Comparison of ENCODE assay signal across 13 cellular contexts in the genomic region with DNA sequence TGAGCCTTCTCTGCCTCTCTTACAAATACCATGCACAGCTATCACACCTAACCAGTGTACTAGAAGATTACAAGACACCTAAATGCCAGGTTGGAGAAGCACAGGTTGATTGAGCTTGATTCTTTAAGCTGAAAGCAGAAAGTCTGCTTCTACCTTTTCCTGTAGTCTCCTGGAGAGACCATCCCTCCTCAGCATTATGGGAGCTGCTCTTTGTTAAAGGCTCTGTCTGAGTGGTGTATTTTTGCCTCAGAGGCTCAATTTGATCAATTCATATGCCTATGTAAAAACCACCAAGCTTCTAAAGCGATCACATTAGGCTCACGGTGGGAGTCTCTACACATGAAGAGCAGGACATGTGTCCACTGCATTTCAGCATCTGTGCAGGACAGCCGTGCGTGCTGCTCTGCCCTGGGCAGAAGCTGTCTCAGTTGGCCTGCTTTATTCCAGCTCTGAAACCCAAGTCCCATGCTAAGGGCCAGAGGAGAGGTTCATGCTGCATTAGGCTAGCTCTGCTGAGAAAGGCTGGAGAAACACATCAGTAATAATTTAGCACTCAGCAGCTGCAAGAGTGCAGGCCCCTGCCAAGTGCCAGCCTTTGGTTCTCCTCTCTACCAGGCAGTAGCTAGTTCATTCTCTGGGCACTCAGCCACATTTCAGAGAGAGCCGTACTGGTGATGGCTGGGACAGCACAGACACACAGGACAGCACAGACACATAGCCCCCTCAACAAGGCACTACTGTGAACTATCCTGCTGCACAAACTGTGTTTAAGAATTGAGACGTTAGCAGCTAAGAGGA. TPM values are rescaled to one million over a fixed set of nuclear protein-coding genes. Genes with fewer than 3 reads are reported as not detected.
DNase-seq lines count a peak whose midpoint lies in the region; ATAC-seq and TF ChIP-seq lines count a peak whose summit lies in the region.
"Had no signal": no experiment of that assay in that cellular context is flagged by ENCODE, and none has a peak within 500 bp of the region (broad histone marks: within the 10 kb centered on the region; RNA-seq: fewer than 3 reads in every experiment).

No MANE protein-coding gene starts in this region.

- no peak overlapping the region for H3K27ac ChIP-seq in A673 (ENCODE audit: low read depth, low read length, poor library complexity, severe bottlenecking)
- no peak overlapping the region for H3K27ac ChIP-seq in foreskin keratinocyte
- no peak overlapping the region for H3K27ac ChIP-seq in CD8-positive, alpha-beta memory T cell (ENCODE audit: low read depth, low read length)

- H3K27me3 ChIP-seq in A673 (replicated peaks; ENCODE audit: insufficient read depth, low read depth, low read length, poor library complexity) (no peaks in the 10 kb centered on the region), foreskin keratinocyte (no peaks in the 10 kb centered on the region)
- H3K27me3 ChIP-seq in CD8-positive, alpha-beta memory T cell (ENCODE audit: insufficient read depth, low read length, poor library complexity, severe bottlenecking), result no peaks in the 10 kb centered on the region

- peaks cover 0 to 2% (median 0%) of the 10 kb centered on the region in 3 donors for H3K36me3 Mint-ChIP-seq in CD8-positive, alpha-beta memory T cell

- DNase-seq in A673 (ENCODE audit: low spot score), result peak; percentile 20
- peak; percentile 90 for DNase-seq in NCI-H1694 (lab: John Stamatoyannopoulos, UW)
- DNase-seq in astrocyte of the hippocampus (ENCODE audit: low read depth, low spot score), result peak; percentile 77
- DNase-seq in midbrain (lab: John Stamatoyannopoulos, UW), result peak; percentile 93
- DNase-seq in T1000 (lab: John Stamatoyannopoulos, UW), result no peak
- DNase-seq in foreskin keratinocyte, result no peak
- no peak for DNase-seq in CD8-positive, alpha-beta memory T cell
- DNase-seq: kidney glomerular epithelial cell, NCI-H510A, trophoblast cell had no signal

- no peaks in the 10 kb centered on the region for H3K9me3 Mint-ChIP-seq in CD8-positive, alpha-beta memory T cell
- H3K9me3 Mint-ChIP-seq: activated T-helper 2 cell treated with anti-CD3 and anti-CD28 coated beads, Interferon-gamma antibody, Interleukin-2, Interleukin-4, amounts not matched to agents 10 μg/mL and 5 μg/mL and 100 μg/mL, durations not matched to agents 14 hours and 24 hours and 36 hours had no signal

- intact Hi-C loops in A673 (cut with micrococcal nuclease; ENCODE audit: unreplicated experiment), result no loop called here

- no peaks in the 10 kb centered on the region for H3K4me1 ChIP-seq in A673 (ENCODE audit: insufficient read depth, low read length, poor library complexity, severe bottlenecking)
- no peaks in the 10 kb centered on the region for H3K4me1 ChIP-seq in foreskin keratinocyte
- no peaks in the 10 kb centered on the region for H3K4me1 ChIP-seq in CD8-positive, alpha-beta memory T cell (ENCODE audit: insufficient read depth, low read length)

- ATAC-seq in GM18511 (IDR thresholded peaks at IDR 0.05; ENCODE audit: unreplicated experiment), result no peak
- ATAC-seq in foreskin keratinocyte, result no peak
- ATAC-seq: GM12878 had no signal

- CTCF ChIA-PET in A673 (lab: Charles Lee), result no interaction called here
- CTCF ChIA-PET in CD8-positive, alpha-beta memory T cell (lab: Charles Lee), result no interaction called here

- no peak overlapping the region for H3K4me3 ChIP-seq in A673 (ENCODE audit: low read depth, low read length, poor library complexity, severe bottlenecking)
- no peak overlapping the region for H3K4me3 ChIP-seq in CD8-positive, alpha-beta memory T cell (ENCODE audit: low read length)
- H3K4me3 ChIP-seq: GM12878 had no signal

- no peaks in the 10 kb centered on the region for H3K9me3 ChIP-seq in A673 (ENCODE audit: low read depth, low read length, poor library complexity, severe bottlenecking)
- no peaks in the 10 kb centered on the region for H3K9me3 ChIP-seq in CD8-positive, alpha-beta memory T cell (ENCODE audit: low read length)

- no peak overlapping the region for H3K4me3 Mint-ChIP-seq in CD8-positive, alpha-beta memory T cell

- H3K27ac Mint-ChIP-seq in CD8-positive, alpha-beta memory T cell, result peak overlapping the region in 1 of 8 donors; percentile 29
- H3K27ac Mint-ChIP-seq: activated T-helper 2 cell treated with anti-CD3 and anti-CD28 coated beads, Interferon-gamma antibody, Interleukin-2, Interleukin-4, amounts not matched to agents 10 μg/mL and 5 μg/mL and 100 μg/mL, durations not matched to agents 14 hours and 24 hours and 36 hours had no signal

- peaks cover 0 to 3% of the 10 kb centered on the region in 2 donors for H3K27me3 Mint-ChIP-seq in CD8-positive, alpha-beta memory T cell

- no peaks in the 10 kb centered on the region for H3K36me3 ChIP-seq in A673 (ENCODE audit: insufficient read depth, low read length, poor library complexity, severe bottlenecking)
- no peaks in the 10 kb centered on the region for H3K36me3 ChIP-seq in CD8-positive, alpha-beta memory T cell (ENCODE audit: insufficient read depth, low read length)

- peaks cover 0 to 5% (median 0%) of the 10 kb centered on the region in 3 donors for H3K4me1 Mint-ChIP-seq in CD8-positive, alpha-beta memory T cell

- no TSS peak for BruUV-seq in A673 (replicated peaks; lab: Mats Ljungman, UMichigan)

- TF ChIP-seq CTCF in A673 (conservative IDR thresholded peaks at IDR 0.05; ENCODE audit: low read depth, low read length) (no peak), foreskin keratinocyte (conservative IDR thresholded peaks at IDR 0.05) (no peak)

- POLR2A ChIA-PET in A673 (lab: Charles Lee; ENCODE audit: low non-redundant PET), result no interaction called here
- POLR2A ChIA-PET in CD8-positive, alpha-beta memory T cell (lab: Charles Lee), result no interaction called here

RNA-seq across cellular contexts. Expression of a gene that starts 41.6 kb away (rescaled TPM):
- total RNA-seq in A673 (2021) (90.5 and 93.8 TPM in 2 replicates), foreskin keratinocyte (58.3 and 61.5 TPM in 2 replicates)
- 68.1 and 77.5 TPM in 2 replicates for polyA plus RNA-seq in foreskin keratinocyte
- 10 to 100 TPM; 93.6 to 96.6 TPM for total RNA-seq in CD8-positive, alpha-beta memory T cell
- 61.6 TPM for polyA plus RNA-seq in CD8-positive, alpha-beta memory T cell

RNA-seq across cellular contexts. Expression of a gene that starts 41.8 kb away (rescaled TPM):
- total RNA-seq in A673 (2021), result 8.1 and 10.1 TPM in 2 replicates
- 11.1 and 12.2 TPM in 2 replicates for total RNA-seq in foreskin keratinocyte
- 8.6 and 10.2 TPM in 2 replicates for polyA plus RNA-seq in foreskin keratinocyte
- 10 to 100 TPM in 1 of 2 experiments, 1 to 10 TPM in 1; 8.3 to 10.0 TPM for total RNA-seq in CD8-positive, alpha-beta memory T cell
- polyA plus RNA-seq in CD8-positive, alpha-beta memory T cell, result 6.9 TPM

Comparison
In these comparisons a context has a peak if more than half of its experiments do, and no peak if none do; other contexts are left out.
1. DNase-seq: peak in A673 (single experiment), NCI-H1694 (single experiment), astrocyte of the hippocampus (single experiment) and midbrain (single experiment); none in T1000 (single experiment), foreskin keratinocyte (0 of 2) and CD8-positive, alpha-beta memory T cell (0 of 5).